ENCODE assay signal across 8 cellular contexts in genomic region chr3:187319699-187320302, GRCh38. TPM values are rescaled to one million over a fixed set of nuclear protein-coding genes. Genes with fewer than 3 reads are reported as not detected.
DNase-seq lines count a peak whose midpoint lies in the region; ATAC-seq and TF ChIP-seq lines count a peak whose summit lies in the region.

No MANE protein-coding gene starts in this region.

- intact Hi-C loops in left colon (cut with DNase I, micrococcal nuclease), result loop anchor here (2.0 to 5.0 kb wide), 3 partner anchors 98 to 359 kb away; no protein-coding TSS in a partner anchor

- DNase-seq in SKM-1 treated with dmso at 0.1 percent for 144 hours (lab: John Stamatoyannopoulos, UW; ENCODE audit: unreplicated experiment), result peak; percentile 64
- no peak for DNase-seq in SKM-1 (lab: John Stamatoyannopoulos, UW; ENCODE audit: unreplicated experiment)
- DNase-seq in NCI-H1092 treated with DMSO at 0.1 percent for 48 hours (lab: John Stamatoyannopoulos, UW), result peak; percentile 63
- peak; percentile 33 for DNase-seq in central memory CD4-positive, alpha-beta T cell
- DNase-seq in left colon, result peak; percentile 63 to 80
- peak; percentile 62 for DNase-seq in stimulated activated CD4-positive, alpha-beta T cell treated with anti-CD3 and anti-CD28 coated beads, Interleukin-4, amount 100 ng/mL, for 24 hours

- TF ChIP-seq CTCF in HEK293 (tag by site-specific recombination; IDR thresholded peaks at IDR 0.05) (peak; percentile 72), VCaP (conservative IDR thresholded peaks at IDR 0.05) (peak; percentile 94)

- peak; percentile 99 for ATAC-seq in left colon

- H3K27ac ChIP-seq in HEK293 (ENCODE audit: extremely low read depth, low read depth, low read length), result no peak overlapping the region
- H3K27ac ChIP-seq in VCaP, result no peak overlapping the region

- H3K9me3 ChIP-seq in HEK293 (ENCODE audit: control insufficient read depth, insufficient read depth, low read depth, low read length), result no peaks in the 10 kb centered on the region

- H3K4me1 ChIP-seq in HEK293 (ENCODE audit: control insufficient read depth, insufficient read depth, low read length), result no peaks in the 10 kb centered on the region

- no peaks in the 10 kb centered on the region for H3K36me3 ChIP-seq in HEK293 (ENCODE audit: control insufficient read depth in 2 of 2, insufficient read depth in 1 of 2, low read length in 2 of 2)

- CTCF ChIA-PET in HEK293 (lab: Yijun Ruan, JAX), result interaction anchor here (0.5 to 10.3 kb wide), 79 partner anchors 8 to 1636 kb away, joined by 3 to 407 read pairs (median 4); partner anchors contain the start of genes RPL39L and RTP2

- POLR2A ChIA-PET in HEK293 (lab: Yijun Ruan, JAX), result interaction anchor here (0.8 kb wide), 1 partner anchor 360 kb away, joined by 3 read pairs; no protein-coding TSS in a partner anchor

- H3K4me3 ChIP-seq in HEK293 (ENCODE audit: low read depth, low read length), result no peak overlapping the region

TF ChIP-seq in HEK293, 187 proteins besides CTCF, POLR2A, EP300 and RAD21:
- TF ChIP-seq ZBTB48 (tag by site-specific recombination; IDR thresholded peaks at IDR 0.05) (0 out of 2 replicates have a peak, but pooled peaks have one; percentile 39), ZBTB17 (tag by site-specific recombination; IDR thresholded peaks at IDR 0.05) (peak; percentile 22), ZNF624 (tag by site-specific recombination; IDR thresholded peaks at IDR 0.05) (no peak), PRDM1 (tag by site-specific recombination; IDR thresholded peaks at IDR 0.05) (no peak), ZSCAN30 (tag by site-specific recombination; IDR thresholded peaks at IDR 0.05) (0 out of 2 replicates have a peak, but pooled peaks have one; percentile 38), ZNF274 (IDR thresholded peaks at IDR 0.05; ENCODE audit: low read length) (no peak), ZNF274 (tag by site-specific recombination; IDR thresholded peaks at IDR 0.05; ENCODE audit: borderline replicate concordance) (no peak), REPIN1 (tag by site-specific recombination; IDR thresholded peaks at IDR 0.05; ENCODE audit: low read depth) (no peak), ZNF423 (tag by site-specific recombination; IDR thresholded peaks at IDR 0.05) (no peak), BCL6B (tag by site-specific recombination; IDR thresholded peaks at IDR 0.05) (no peak), IKZF3 (tag by site-specific recombination; IDR thresholded peaks at IDR 0.05) (peak; percentile 14), ZNF121 (tag by site-specific recombination; IDR thresholded peaks at IDR 0.05) (no peak), TSHZ1 (tag by site-specific recombination; IDR thresholded peaks at IDR 0.05; ENCODE audit: borderline replicate concordance) (no peak), ZNF580 (tag by site-specific recombination; IDR thresholded peaks at IDR 0.05) (no peak), ZNF302 (tag by site-specific recombination; IDR thresholded peaks at IDR 0.05; ENCODE audit: low read depth) (no peak), ZNF654 (tag by site-specific recombination; IDR thresholded peaks at IDR 0.05; ENCODE audit: low read depth) (peak; percentile 50), GLIS2 (tag by site-specific recombination; IDR thresholded peaks at IDR 0.05) (peak; percentile 13; the same call in 1 of the 2 replicates), ZNF404 (tag by site-specific recombination; IDR thresholded peaks at IDR 0.05) (no peak), SP3 (tag by site-specific recombination; IDR thresholded peaks at IDR 0.05) (no peak)

RNA-seq across cellular contexts. Expression of gene MASP1, which starts 28.3 kb away (rescaled TPM):
- 10 to 100 TPM in 1 of 2 donors, 1 to 10 TPM in 1; 3.7 to 15.7 TPM for total RNA-seq in left colon

RNA-seq across cellular contexts. Expression of gene RTP4, which starts 48.4 kb away (rescaled TPM):
- total RNA-seq in left colon, result 1 to 10 TPM; 5.9 to 6.9 TPM
